ENCODE assay signal across 29 cellular contexts in genomic region chr3:168407381-168407780, GRCh38.
"Had no signal": no experiment of that assay in that cellular context is flagged by ENCODE, and none has a peak within 500 bp of the region (broad histone marks: within the 10 kb centered on the region; RNA-seq: fewer than 3 reads in every experiment).

No MANE protein-coding gene starts in this region.

- H3K4me3 ChIP-seq: coronary artery, dorsolateral prefrontal cortex, esophagus muscularis mucosa, gastrocnemius medialis, heart left ventricle had no signal

- FAIRE-seq: astrocyte, bronchial epithelial cell had no signal

- H3K9me3 ChIP-seq: esophagus muscularis mucosa, gastrocnemius medialis had no signal

- H3K27ac Mint-ChIP-seq: activated CD4-positive, alpha-beta memory T cell treated with anti-CD3 and anti-CD28 coated beads, Interleukin-2, amount 10 ng/mL, durations not matched to agents 7 days and 5 days; activated CD4-positive, alpha-beta T cell treated with anti-CD3 and anti-CD28 coated beads, Interleukin-2, amount 10 ng/mL, durations not matched to agents 7 days and 5 days; activated naive CD4-positive, alpha-beta T cell treated with anti-CD3 and anti-CD28 coated beads, Interleukin-2, amount 10 ng/mL, durations not matched to agents 7 days and 5 days; activated naive CD4-positive, alpha-beta T cell treated with anti-CD3 and anti-CD28 coated beads, Interleukin-2, amount 50 U/mL, for 72 hours; activated naive CD8-positive, alpha-beta T cell treated with anti-CD3 and anti-CD28 coated beads, Interleukin-2, amount 10 ng/mL, durations not matched to agents 7 days and 5 days; activated T-cell treated with anti-CD3 and anti-CD28 coated beads, Interleukin-2, amount 50 U/mL, for 24 hours; activated T-cell treated with anti-CD3 and anti-CD28 coated beads, Interleukin-2, amount 50 U/mL, for 72 hours; dendritic cell treated with granulocyte-macrophage colony-stimulating factor and Interleukin-4, amounts not matched to agents 40 ng/mL and 50 ng/mL, for 4 days had no signal

- H3K4me1 Mint-ChIP-seq: activated CD4-positive, alpha-beta memory T cell treated with anti-CD3 and anti-CD28 coated beads, Interleukin-2, amount 10 ng/mL, durations not matched to agents 7 days and 5 days; activated CD4-positive, alpha-beta T cell treated with anti-CD3 and anti-CD28 coated beads, Interleukin-2, amount 10 ng/mL, durations not matched to agents 7 days and 5 days; activated naive CD4-positive, alpha-beta T cell treated with anti-CD3 and anti-CD28 coated beads, Interleukin-2, amount 10 ng/mL, durations not matched to agents 7 days and 5 days; activated naive CD8-positive, alpha-beta T cell treated with anti-CD3 and anti-CD28 coated beads, Interleukin-2, amount 10 ng/mL, durations not matched to agents 7 days and 5 days; central memory CD8-positive, alpha-beta T cell had no signal

- ATAC-seq: activated naive CD4-positive, alpha-beta T cell treated with anti-CD3 and anti-CD28 coated beads, Interleukin-2, amount 50 U/mL, for 72 hours; activated T-cell treated with anti-CD3 and anti-CD28 coated beads, Interleukin-2, amount 50 U/mL, for 72 hours; foreskin keratinocyte; gastrocnemius medialis; heart left ventricle had no signal

- DNase-seq: activated CD4-positive, alpha-beta memory T cell treated with anti-CD3 and anti-CD28 coated beads, Interleukin-2, amount 10 ng/mL, durations not matched to agents 7 days and 5 days; activated CD4-positive, alpha-beta T cell treated with anti-CD3 and anti-CD28 coated beads for 1 hour; activated CD4-positive, alpha-beta T cell treated with anti-CD3 and anti-CD28 coated beads for 4 hours; activated CD4-positive, alpha-beta T cell treated with anti-CD3 and anti-CD28 coated beads, Interleukin-2, amount 10 ng/mL, durations not matched to agents 7 days and 5 days; activated CD4-positive, alpha-beta T cell treated with anti-CD3 and anti-CD28 coated beads, Interleukin-2, amount 50 U/mL, for 4 hours; activated CD8-positive, alpha-beta memory T cell treated with anti-CD3 and anti-CD28 coated beads, Interleukin-2, amount 50 U/mL, for 48 hours; activated gamma-delta T cell; activated naive CD4-positive, alpha-beta T cell; activated naive CD4-positive, alpha-beta T cell treated with anti-CD3 and anti-CD28 coated beads, Interleukin-2, amount 10 ng/mL, durations not matched to agents 7 days and 5 days; activated naive CD8-positive, alpha-beta T cell treated with anti-CD3 and anti-CD28 coated beads, Interleukin-2, amount 10 ng/mL, durations not matched to agents 7 days and 5 days; activated T-cell treated with anti-CD3 and anti-CD28 coated beads for 4 hours; activated T-cell treated with anti-CD3 and anti-CD28 coated beads, Interleukin-2, amount 50 U/mL, for 24 hours; activated T-cell treated with anti-CD3 and anti-CD28 coated beads, Interleukin-2, amount 50 U/mL, for 72 hours; brain microvascular endothelial cell; dorsolateral prefrontal cortex; effector memory CD4-positive, alpha-beta T cell; erythroblast; foreskin keratinocyte; gastrocnemius medialis; glutamatergic neuron; heart left ventricle; T-helper 2 cell had no signal

- H3K9me3 Mint-ChIP-seq: activated CD4-positive, alpha-beta T cell treated with anti-CD3 and anti-CD28 coated beads, Interleukin-2, amount 10 ng/mL, durations not matched to agents 7 days and 5 days; activated naive CD4-positive, alpha-beta T cell treated with anti-CD3 and anti-CD28 coated beads, Interleukin-2, amount 10 ng/mL, durations not matched to agents 7 days and 5 days; dendritic cell treated with granulocyte-macrophage colony-stimulating factor and Interleukin-4, amounts not matched to agents 40 ng/mL and 50 ng/mL, for 4 days had no signal

- H3K27me3 Mint-ChIP-seq: activated CD4-positive, alpha-beta memory T cell treated with anti-CD3 and anti-CD28 coated beads, Interleukin-2, amount 10 ng/mL, durations not matched to agents 7 days and 5 days; activated CD4-positive, alpha-beta T cell treated with anti-CD3 and anti-CD28 coated beads, Interleukin-2, amount 10 ng/mL, durations not matched to agents 7 days and 5 days; activated naive CD4-positive, alpha-beta T cell treated with anti-CD3 and anti-CD28 coated beads, Interleukin-2, amount 10 ng/mL, durations not matched to agents 7 days and 5 days; activated naive CD8-positive, alpha-beta T cell treated with anti-CD3 and anti-CD28 coated beads, Interleukin-2, amount 10 ng/mL, durations not matched to agents 7 days and 5 days; activated T-cell treated with anti-CD3 and anti-CD28 coated beads, Interleukin-2, amount 50 U/mL, for 24 hours; central memory CD8-positive, alpha-beta T cell; dendritic cell treated with granulocyte-macrophage colony-stimulating factor and Interleukin-4, amounts not matched to agents 40 ng/mL and 50 ng/mL, for 4 days had no signal

- H3K4me3 Mint-ChIP-seq: activated CD4-positive, alpha-beta memory T cell treated with anti-CD3 and anti-CD28 coated beads, Interleukin-2, amount 10 ng/mL, durations not matched to agents 7 days and 5 days; activated CD4-positive, alpha-beta T cell treated with anti-CD3 and anti-CD28 coated beads, Interleukin-2, amount 10 ng/mL, durations not matched to agents 7 days and 5 days; activated naive CD4-positive, alpha-beta T cell treated with anti-CD3 and anti-CD28 coated beads, Interleukin-2, amount 10 ng/mL, durations not matched to agents 7 days and 5 days; activated naive CD8-positive, alpha-beta T cell treated with anti-CD3 and anti-CD28 coated beads, Interleukin-2, amount 10 ng/mL, durations not matched to agents 7 days and 5 days; activated T-cell treated with anti-CD3 and anti-CD28 coated beads, Interleukin-2, amount 50 U/mL, for 24 hours; activated T-cell treated with anti-CD3 and anti-CD28 coated beads, Interleukin-2, amount 50 U/mL, for 72 hours; central memory CD8-positive, alpha-beta T cell; dendritic cell treated with granulocyte-macrophage colony-stimulating factor and Interleukin-4, amounts not matched to agents 40 ng/mL and 50 ng/mL, for 4 days had no signal

- H3K36me3 ChIP-seq: brain microvascular endothelial cell, esophagus muscularis mucosa, gastrocnemius medialis, heart left ventricle had no signal

- H3K27ac ChIP-seq: brain microvascular endothelial cell, coronary artery, dorsolateral prefrontal cortex, esophagus muscularis mucosa, foreskin keratinocyte, gastrocnemius medialis, heart left ventricle had no signal

- H3K27me3 ChIP-seq: brain microvascular endothelial cell, dorsolateral prefrontal cortex, esophagus muscularis mucosa, foreskin keratinocyte, gastrocnemius medialis, heart left ventricle had no signal

- H3K36me3 Mint-ChIP-seq: activated naive CD4-positive, alpha-beta T cell treated with anti-CD3 and anti-CD28 coated beads, Interleukin-2, amount 10 ng/mL, durations not matched to agents 7 days and 5 days; activated naive CD8-positive, alpha-beta T cell treated with anti-CD3 and anti-CD28 coated beads, Interleukin-2, amount 10 ng/mL, durations not matched to agents 7 days and 5 days had no signal

- H3K4me1 ChIP-seq: esophagus muscularis mucosa, foreskin keratinocyte, gastrocnemius medialis, heart left ventricle had no signal
